Comparison of ENCODE assay signal across 8 cellular contexts in genomic region chr21:25934771-25935224, GRCh38.
A peak's percentile ranks its signal among the peaks of the same experiment; 100 is the strongest.
DNase-seq lines count a peak whose midpoint lies in the region; ATAC-seq and TF ChIP-seq lines count a peak whose summit lies in the region.

No MANE protein-coding gene starts in this region.

- H3K79me2 ChIP-seq in GM23248 (ENCODE audit: insufficient read depth) (no peaks in the 10 kb centered on the region), trophoblast cell (ENCODE audit: control insufficient read depth, insufficient read depth, low read length, poor library complexity) (no peaks in the 10 kb centered on the region)

- no peak overlapping the region for H3K4ac ChIP-seq in trophoblast cell (ENCODE audit: low read depth, low read length)

- no peak overlapping the region for H4K12ac ChIP-seq in trophoblast cell (ENCODE audit: low read depth, low read length)

- no peak overlapping the region for H2AK5ac ChIP-seq in trophoblast cell (ENCODE audit: low read length)

- no peak overlapping the region for H3K23ac ChIP-seq in trophoblast cell (ENCODE audit: low read length)

- TF ChIP-seq CTCF in esophagus muscularis mucosa (IDR thresholded peaks at IDR 0.05), result no peak

- no peak overlapping the region for H3K14ac ChIP-seq in trophoblast cell (ENCODE audit: low read length)

- no peak overlapping the region for H2BK5ac ChIP-seq in trophoblast cell (ENCODE audit: low read depth, low read length, poor library complexity)

- H3K9me2 ChIP-seq in GM23248 (ENCODE audit: insufficient read depth), result no peaks in the 10 kb centered on the region

- H3K4me3 ChIP-seq in GM23248 (no peak overlapping the region), esophagus muscularis mucosa (no peak overlapping the region), trophoblast cell (ENCODE audit: low read depth, low read length) (no peak overlapping the region)

- peaks cover 25% of the 10 kb centered on the region for H3F3A ChIP-seq in GM23248 (ENCODE audit: insufficient read depth)

- H4K8ac ChIP-seq in trophoblast cell (ENCODE audit: low read depth, low read length), result no peak overlapping the region

- no peak overlapping the region for H4K91ac ChIP-seq in trophoblast cell (ENCODE audit: low read depth, low read length)

- no peaks in the 10 kb centered on the region for H4K20me1 ChIP-seq in GM23248 (ENCODE audit: insufficient read depth)

- H3K9me3 ChIP-seq in GM23248 (ENCODE audit: low read depth), result no peaks in the 10 kb centered on the region
- no peaks in the 10 kb centered on the region for H3K9me3 ChIP-seq in esophagus muscularis mucosa
- no peaks in the 10 kb centered on the region for H3K9me3 ChIP-seq in trophoblast cell (ENCODE audit: insufficient read depth, low read depth, low read length)

- H3K4me1 ChIP-seq in GM23248 (ENCODE audit: insufficient read depth), result peaks cover 6% of the 10 kb centered on the region
- H3K4me1 ChIP-seq in esophagus muscularis mucosa, result peaks cover 28 to 60% (median 49%) of the 10 kb centered on the region in 4 donors
- peaks cover 3 to 5% of the 10 kb centered on the region in 2 experiments for H3K4me1 ChIP-seq in trophoblast cell (ENCODE audit: control insufficient read depth in 1 of 2, insufficient read depth in 2 of 2, low read length in 2 of 2)

- peak overlapping the region; percentile 69 for H3K27ac ChIP-seq in GM23248
- peak overlapping the region; percentile 42 to 62 (median 52) for H3K27ac ChIP-seq in esophagus muscularis mucosa (replicated peaks in 1 of 4)
- H3K27ac ChIP-seq in trophoblast cell (ENCODE audit: low read depth, low read length), result no peak overlapping the region

- H3K18ac ChIP-seq in trophoblast cell (ENCODE audit: low read length), result no peak overlapping the region

- H3K9ac ChIP-seq in GM23248 (no peak overlapping the region), trophoblast cell (ENCODE audit: low read length) (no peak overlapping the region)

- no peaks in the 10 kb centered on the region for H3K36me3 ChIP-seq in GM23248 (ENCODE audit: low read depth)
- peaks cover 0 to 4% (median 0%) of the 10 kb centered on the region in 4 donors for H3K36me3 ChIP-seq in esophagus muscularis mucosa
- peaks cover 0 to 3% of the 10 kb centered on the region in 2 experiments for H3K36me3 ChIP-seq in trophoblast cell (ENCODE audit: control insufficient read depth in 1 of 2, insufficient read depth in 2 of 2, low read length in 2 of 2)

- H3K27me3 ChIP-seq in GM23248 (replicated peaks; ENCODE audit: insufficient read depth) (no peaks in the 10 kb centered on the region), esophagus muscularis mucosa (no peaks in the 10 kb centered on the region), trophoblast cell (ENCODE audit: insufficient read depth, low read length) (no peaks in the 10 kb centered on the region)

- ATAC-seq in HG02763 (IDR thresholded peaks at IDR 0.05; ENCODE audit: unreplicated experiment) (no peak), GM18909 (IDR thresholded peaks at IDR 0.05; ENCODE audit: poor library complexity, unreplicated experiment) (no peak)

- H2BK12ac ChIP-seq in trophoblast cell (ENCODE audit: low read length), result no peak overlapping the region

- peak; percentile 97 for DNase-seq in GM23248
- DNase-seq in RKO (ENCODE audit: low spot score), result peak; percentile 96
- no peak for DNase-seq in esophagus muscularis mucosa (ENCODE audit: extremely low spot score)
- peak; percentile 62 to 70 for DNase-seq in trophoblast cell
- DNase-seq in GOT3 (lab: John Stamatoyannopoulos, UW), result no peak
- DNase-seq in hippocampal formation (lab: John Stamatoyannopoulos, UW), result no peak

- in situ Hi-C loops in GM23248 (cut with MboI), result no loop called here

- WGBS in GM23248 (ENCODE audit: low coverage in 1 of 2, low lambda C conversion rate in 2 of 2, missing lambda C conversion rate in 2 of 2), 2 experiments, result 6 to 9% methylated on average over 4 of the region's 4 CpGs
- WGBS in esophagus muscularis mucosa, result 50% methylated on average over 4 of the region's 4 CpGs
- WGBS in trophoblast cell (ENCODE audit: extremely low coverage, insufficient coverage, insufficient read length), result no CpG with 5 or more reads among the region's 4 CpGs

- H3K79me1 ChIP-seq in trophoblast cell (ENCODE audit: low read length), result no peaks in the 10 kb centered on the region

- no peak for TF ChIP-seq POLR2A in esophagus muscularis mucosa (IDR thresholded peaks at IDR 0.05; ENCODE audit: low read depth)

- H2AFZ ChIP-seq in GM23248 (peak overlapping the region; percentile 25; the same call in 1 of the 2 replicates), trophoblast cell (ENCODE audit: insufficient read depth, low read length, poor library complexity) (no peak overlapping the region)

- H2BK120ac ChIP-seq in trophoblast cell (ENCODE audit: insufficient read depth, low read length, poor library complexity), result no peak overlapping the region

- TF ChIP-seq EP300 in esophagus muscularis mucosa (IDR thresholded peaks at IDR 0.05), result no peak

- intact Hi-C loops in esophagus muscularis mucosa (cut with DNase I), result no loop called here

- H3K4me2 ChIP-seq in GM23248 (ENCODE audit: unreplicated experiment), result peak overlapping the region; percentile 45
- no peak overlapping the region for H3K4me2 ChIP-seq in trophoblast cell (ENCODE audit: low read length)

Comparison
In these comparisons a context has a peak if more than half of its experiments do, and no peak if none do; other contexts are left out.
1. DNase-seq: peak in GM23248 (single experiment), RKO (single experiment) and trophoblast cell (2 of 2); none in esophagus muscularis mucosa (single experiment), GOT3 (single experiment) and hippocampal formation (0 of 2).